Comparison of ENCODE assay signal across 16 cellular contexts in the genomic region with DNA sequence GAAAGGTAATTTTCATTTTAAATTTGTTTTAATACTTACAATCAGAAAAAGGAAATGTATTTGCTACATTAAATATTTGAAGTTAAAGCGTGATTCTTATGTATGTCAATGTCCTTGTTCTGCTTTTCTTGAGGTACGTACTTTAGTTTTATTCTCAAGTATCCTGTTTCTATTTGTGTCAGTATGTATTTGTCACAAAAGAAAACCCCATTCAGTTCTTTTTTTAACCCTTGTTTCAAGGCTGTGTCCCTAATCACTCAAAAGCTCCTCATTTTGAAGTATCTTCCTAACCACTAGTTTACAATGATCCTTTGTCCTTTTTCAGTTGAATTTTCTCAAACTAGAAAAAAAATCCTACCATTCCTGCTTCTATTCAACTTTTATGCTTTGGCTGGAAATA. TPM values are rescaled to one million over a fixed set of nuclear protein-coding genes. Genes with fewer than 3 reads are reported as not detected.
A peak's percentile ranks its signal among the peaks of the same experiment; 100 is the strongest.
DNase-seq lines count a peak whose midpoint lies in the region; ATAC-seq, FAIRE-seq and TF ChIP-seq lines count a peak whose summit lies in the region.
"Had no signal": no experiment of that assay in that cellular context is flagged by ENCODE, and none has a peak within 500 bp of the region (broad histone marks: within the 10 kb centered on the region; RNA-seq: fewer than 3 reads in every experiment).

No MANE protein-coding gene starts in this region.

- BruUV-seq in Caco-2 (replicated peaks; lab: Mats Ljungman, UMichigan): no TSS peak

- no peaks in the 10 kb centered on the region for H3K9me2 ChIP-seq in SU-DHL-6 (replicated peaks; ENCODE audit: insufficient read depth, low read length)

- H3K9ac ChIP-seq in SU-DHL-6 (ENCODE audit: low read length): no peak overlapping the region

- intact Hi-C loops in Caco-2 (cut with micrococcal nuclease; ENCODE audit: unreplicated experiment): no loop called here

- no peaks in the 10 kb centered on the region for H3K9me3 Mint-ChIP-seq in Caco-2 (ENCODE audit: unreplicated experiment)
- H3K9me3 Mint-ChIP-seq: WTC11 had no signal

- H3K27me3 ChIP-seq in SU-DHL-6 (ENCODE audit: low read length): no peaks in the 10 kb centered on the region
- H3K27me3 ChIP-seq in Caco-2 (replicated peaks; ENCODE audit: control insufficient read depth, insufficient read depth, low read length): no peaks in the 10 kb centered on the region
- H3K27me3 ChIP-seq: breast epithelium had no signal

- no peaks in the 10 kb centered on the region for H3K27me3 Mint-ChIP-seq in Caco-2 (ENCODE audit: insufficient read depth, unreplicated experiment)

- TF ChIP-seq CTCF in SU-DHL-6 (IDR thresholded peaks at IDR 0.05; ENCODE audit: insufficient read depth, low read length, poor library complexity, severe bottlenecking) (no peak), Caco-2 (IDR thresholded peaks at IDR 0.05; ENCODE audit: insufficient read depth in 1 of 2, low read depth in 1 of 2, low read length in 1 of 2, severe bottlenecking in 1 of 2, unreplicated experiment in 1 of 2) (no peak)

- H3K9me3 ChIP-seq in SU-DHL-6 (ENCODE audit: insufficient read depth, low read length) (no peaks in the 10 kb centered on the region), Caco-2 (no peaks in the 10 kb centered on the region)
- H3K9me3 ChIP-seq: breast epithelium had no signal

- no peaks in the 10 kb centered on the region for H3F3A ChIP-seq in SU-DHL-6 (ENCODE audit: insufficient read depth)

- peaks cover 18% of the 10 kb centered on the region for H3K36me3 Mint-ChIP-seq in Caco-2 (ENCODE audit: insufficient read depth, unreplicated experiment)

- CTCF ChIA-PET in Caco-2 (lab: Charles Lee) (no interaction called here), HEK293T (lab: Yijun Ruan, JAX) (no interaction called here)

- H3K27ac ChIP-seq in SU-DHL-6 (ENCODE audit: low read depth, low read length): no peak overlapping the region
- H3K27ac ChIP-seq: breast epithelium had no signal

- no peak for FAIRE-seq in RCC 7860 (lab: Jason Lieb, UNC)
- FAIRE-seq: K562 had no signal

- DNase-seq in RCC 7860 (ENCODE audit: low spot score) (no peak), Caco-2 (no peak), HEK293T (ENCODE audit: extremely low spot score) (no peak)
- DNase-seq in activated CD4-positive, alpha-beta T cell treated with anti-CD3 and anti-CD28 coated beads, Interleukin-2, amount 50 U/mL, for 48 hours: no peak
- DNase-seq: GOT3; stimulated activated CD4-positive, alpha-beta T cell treated with anti-CD3 and anti-CD28 coated beads, Interleukin-15, amount 100 ng/mL, for 24 hours; stimulated activated naive CD4-positive, alpha-beta T cell had no signal

- no peak overlapping the region for H3K27ac Mint-ChIP-seq in Caco-2 (ENCODE audit: unreplicated experiment)
- H3K27ac Mint-ChIP-seq: nephron, WTC11 had no signal

- no peaks in the 10 kb centered on the region for H3K4me1 ChIP-seq in Caco-2
- H3K4me1 ChIP-seq: breast epithelium had no signal

- H3K79me2 ChIP-seq in SU-DHL-6 (ENCODE audit: insufficient read depth, low read length): peaks cover 7% of the 10 kb centered on the region

- H3K4me1 Mint-ChIP-seq in Caco-2 (ENCODE audit: low read depth, unreplicated experiment): peaks cover 11% of the 10 kb centered on the region
- H3K4me1 Mint-ChIP-seq: nephron, WTC11 had no signal

- POLR2A ChIA-PET in Caco-2 (lab: Charles Lee): no interaction called here
- POLR2A ChIA-PET in HEK293T (lab: Yijun Ruan, JAX): no interaction called here

- H3K4me3 ChIP-seq in SU-DHL-6 (ENCODE audit: insufficient read depth, low read length, poor library complexity, severe bottlenecking) (no peak overlapping the region), Caco-2 (ENCODE audit: low read depth, low read length) (no peak overlapping the region)
- H3K4me3 ChIP-seq: breast epithelium, K562 had no signal

- ATAC-seq in GM18519 (IDR thresholded peaks at IDR 0.05; ENCODE audit: low FRiP score, unreplicated experiment): peak; percentile 79
- peak; percentile 86 for ATAC-seq in GM21447 (IDR thresholded peaks at IDR 0.05; ENCODE audit: unreplicated experiment)
- peak; percentile 73 for ATAC-seq in HG03064 (IDR thresholded peaks at IDR 0.05; ENCODE audit: low read depth, unreplicated experiment)
- ATAC-seq: esophagus mucosa, K562, WTC11 had no signal

- peak overlapping the region; percentile 36 for H3K4me2 ChIP-seq in SU-DHL-6 (ENCODE audit: low read depth, low read length, poor library complexity, severe bottlenecking)

- no peaks in the 10 kb centered on the region for H4K20me1 ChIP-seq in SU-DHL-6 (ENCODE audit: low read depth, low read length)

- H3K36me3 ChIP-seq in SU-DHL-6 (ENCODE audit: low read length): peaks cover 46% of the 10 kb centered on the region
- no peaks in the 10 kb centered on the region for H3K36me3 ChIP-seq in Caco-2 (ENCODE audit: control insufficient read depth, insufficient read depth, low read length)
- H3K36me3 ChIP-seq: breast epithelium had no signal

- no peak overlapping the region for H3K4me3 Mint-ChIP-seq in Caco-2 (ENCODE audit: unreplicated experiment)
- H3K4me3 Mint-ChIP-seq: nephron, WTC11 had no signal

- H2AFZ ChIP-seq in SU-DHL-6 (ENCODE audit: low read depth, low read length, severe bottlenecking): no peak overlapping the region

TF ChIP-seq in HEK293T, 16 proteins besides CTCF, POLR2A, EP300 and RAD21:
- TF ChIP-seq ZNF384 (IDR thresholded peaks at IDR 0.05): no peak
- TF ChIP-seq SUZ12 (IDR thresholded peaks at IDR 0.05): no peak
- TF ChIP-seq SP1 (IDR thresholded peaks at IDR 0.05): no peak
- no peak for TF ChIP-seq FOXA1 (IDR thresholded peaks at IDR 0.05)
- TF ChIP-seq ARNT (IDR thresholded peaks at IDR 0.05): no peak
- no peak for TF ChIP-seq NFRKB (IDR thresholded peaks at IDR 0.05)
- no peak for TF ChIP-seq CTBP1 (IDR thresholded peaks at IDR 0.05; ENCODE audit: borderline replicate concordance)
- no peak for TF ChIP-seq PKNOX1 (IDR thresholded peaks at IDR 0.05)
- TF ChIP-seq BHLHE40 (IDR thresholded peaks at IDR 0.05; ENCODE audit: borderline replicate concordance): no peak
- TF ChIP-seq TARDBP (IDR thresholded peaks at IDR 0.05): no peak
- TF ChIP-seq FOXK2 (IDR thresholded peaks at IDR 0.05): no peak
- no peak for TF ChIP-seq FOXM1 (IDR thresholded peaks at IDR 0.05; ENCODE audit: borderline replicate concordance)
- TF ChIP-seq ELF4 (IDR thresholded peaks at IDR 0.05): no peak
- no peak for TF ChIP-seq LEF1 (IDR thresholded peaks at IDR 0.05; ENCODE audit: borderline replicate concordance)
- TF ChIP-seq L3MBTL2 (conservative IDR thresholded peaks at IDR 0.05): no peak
- TF ChIP-seq HDGF (IDR thresholded peaks at IDR 0.05; ENCODE audit: borderline replicate concordance): no peak

RNA-seq across cellular contexts. Expression of gene NHLRC2, which starts 25.2 kb away (rescaled TPM):
- 30.8 and 37.4 TPM in 2 replicates for total RNA-seq in Caco-2 (2022)

RNA-seq across cellular contexts. Expression of gene DCLRE1A, which starts 25.8 kb away (rescaled TPM):
- total RNA-seq in Caco-2 (2022): 13.3 and 13.5 TPM in 2 replicates
